Comparison of ENCODE assay signal across 9 cellular contexts in the genomic region with DNA sequence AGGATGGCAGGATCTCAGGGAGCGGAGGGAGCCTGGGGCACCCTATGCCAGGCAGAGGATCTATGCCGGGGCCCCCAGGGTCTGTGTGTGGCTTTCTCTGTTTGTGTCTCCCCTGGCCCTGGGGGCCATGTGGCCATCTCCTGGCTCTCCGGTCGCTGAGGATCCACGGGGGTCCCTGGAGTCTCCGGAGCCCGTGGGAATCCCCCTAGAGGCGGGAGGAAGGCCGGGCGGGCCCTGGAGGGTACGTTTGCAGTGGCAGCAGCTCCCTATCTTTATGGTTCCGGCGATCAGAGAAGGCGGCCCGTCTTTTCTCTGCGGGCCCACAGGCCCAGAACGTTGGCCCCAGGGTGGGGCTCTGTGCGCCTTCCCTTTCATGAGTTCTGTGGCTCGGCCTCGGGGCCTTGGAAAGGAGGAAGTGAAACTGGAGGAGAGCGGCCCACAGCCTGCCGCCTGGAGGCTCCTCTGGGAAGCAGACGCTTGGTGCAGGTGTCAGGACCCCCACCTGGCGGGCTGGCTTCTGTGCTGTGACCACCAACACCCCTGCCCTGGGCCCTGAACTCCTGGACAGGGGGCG.
DNase-seq lines count a peak whose midpoint lies in the region; ATAC-seq, FAIRE-seq and TF ChIP-seq lines count a peak whose summit lies in the region.
"Had no signal": no experiment of that assay in that cellular context is flagged by ENCODE, and none has a peak within 500 bp of the region (broad histone marks: within the 10 kb centered on the region; RNA-seq: fewer than 3 reads in every experiment).

No MANE protein-coding gene starts in this region.

- no peak overlapping the region for H3K27ac ChIP-seq in HepG2 (ENCODE audit: extremely low read length, insufficient read depth, low read length)
- H3K27ac ChIP-seq: SJCRH30 had no signal

- no peak overlapping the region for H3K9ac ChIP-seq in HepG2 (ENCODE audit: insufficient read depth, low read depth, low read length)

- H3K27me3 ChIP-seq in HepG2 (ENCODE audit: control insufficient read depth in 1 of 2, insufficient read depth in 2 of 2, low read length in 2 of 2) = peaks cover 20 to 81% of the 10 kb centered on the region in 2 experiments

- H4K20me1 ChIP-seq in HepG2 (ENCODE audit: insufficient read depth, low read length) = peaks cover 3% of the 10 kb centered on the region; the same call in 1 of the 2 replicates

- TF ChIP-seq EP300 in HepG2 (IDR thresholded peaks at IDR 0.05; ENCODE audit: low read depth in 2 of 2, low read length in 2 of 2) = no peak
- TF ChIP-seq EP300 in HepG2 (CRISPR knock-in tag; IDR thresholded peaks at IDR 0.05; ENCODE audit: borderline replicate concordance) = no peak

- H2AFZ ChIP-seq in HepG2 (ENCODE audit: low read length) = no peak overlapping the region

- H3K4me3 ChIP-seq in HepG2 (replicated peaks in 1 of 3; ENCODE audit: insufficient read depth in 1 of 3, low read depth in 2 of 3, low read length in 3 of 3) = peak overlapping the region in 2 of 3 experiments; percentile 29 to 48; a peak in 3 of 6 replicates
- H3K4me3 ChIP-seq: SJCRH30 had no signal

- H3K4me2 ChIP-seq in HepG2 (ENCODE audit: low read depth, low read length) = peak overlapping the region; percentile 57

- intact Hi-C loops in HepG2 (cut with micrococcal nuclease; ENCODE audit: unreplicated experiment) = no loop called here

- peak; percentile 73 for ATAC-seq in HG03135 (IDR thresholded peaks at IDR 0.05; ENCODE audit: unreplicated experiment)
- peak; percentile 52 for ATAC-seq in HepG2

- TF ChIP-seq RAD21 in HepG2 (CRISPR knock-in tag; IDR thresholded peaks at IDR 0.05) = no peak

- TF ChIP-seq CTCF in HepG2 (CRISPR knock-in tag; IDR thresholded peaks at IDR 0.05) = peak; percentile 35; the same call in 1 of the 2 replicates

- in situ Hi-C loops in HepG2 (cut with HindIII; ENCODE audit: extremely low pct_ligation_motif_present, low pct_unique_long_range_greater_than_20kb) = loop anchor here (5.0 to 10.0 kb wide), 2 partner anchors 215 to 332 kb away; no protein-coding TSS in a partner anchor

- BruUV-seq in HepG2 (replicated peaks; lab: Mats Ljungman, UMichigan) = no TSS peak

- POLR2A ChIA-PET in HepG2 (lab: Yijun Ruan, JAX) = no interaction called here

- no peak for FAIRE-seq in HepG2 (lab: Jason Lieb, UNC)

- no peaks in the 10 kb centered on the region for H3K79me2 ChIP-seq in HepG2 (ENCODE audit: insufficient read depth, low read length)

- H3K4me1 ChIP-seq in HepG2 (ENCODE audit: insufficient read depth, low read length) = peaks cover 10% of the 10 kb centered on the region; the same call in 1 of the 2 replicates
- H3K4me1 ChIP-seq: SJCRH30 had no signal

- WGBS in HepG2 (ENCODE audit: low lambda C conversion rate) = 13% methylated on average over 7 of the region's 25 CpGs

- CTCF ChIA-PET in HepG2 (lab: Yijun Ruan, JAX; ENCODE audit: low intra/inter-chr PET ratio, low total read pairs) = no interaction called here

- DNase-seq in activated CD4-positive, alpha-beta T cell treated with anti-CD3 and anti-CD28 coated beads for 48 hours = peak; percentile 28
- DNase-seq in activated CD4-positive, alpha-beta T cell treated with anti-CD3 and anti-CD28 coated beads, Interleukin-2, amount 50 U/mL, for 1 hour = no peak
- peak; percentile 14 for DNase-seq in activated CD8-positive, alpha-beta memory T cell treated with anti-CD3 and anti-CD28 coated beads, Interleukin-2, amount 50 U/mL, for 4 hours
- DNase-seq in HepG2 (ENCODE audit: low spot score) (no peak), NCI-H1694 treated with DMSO at 0.1 percent for 48 hours (lab: John Stamatoyannopoulos, UW) (no peak), 8988T (no peak), NCI-H1694 (lab: John Stamatoyannopoulos, UW) (no peak)

- no peaks in the 10 kb centered on the region for H3K9me3 ChIP-seq in HepG2 (ENCODE audit: low read length)
- H3K9me3 ChIP-seq: SJCRH30 had no signal

- H3K36me3 ChIP-seq in HepG2 (replicated peaks in 1 of 2; ENCODE audit: control insufficient read depth in 1 of 2, insufficient read depth in 2 of 2, low read length in 2 of 2) = no peaks in the 10 kb centered on the region
- H3K36me3 ChIP-seq: SJCRH30 had no signal

- TF ChIP-seq POLR2A in HepG2 (IDR thresholded peaks at IDR 0.05; ENCODE audit: insufficient read depth in 1 of 2, low read depth in 2 of 2, low read length in 2 of 2) = no peak

TF ChIP-seq in HepG2, 621 proteins besides CTCF, POLR2A, EP300 and RAD21 (continues in another document):
- TF ChIP-seq, protein P1, sequence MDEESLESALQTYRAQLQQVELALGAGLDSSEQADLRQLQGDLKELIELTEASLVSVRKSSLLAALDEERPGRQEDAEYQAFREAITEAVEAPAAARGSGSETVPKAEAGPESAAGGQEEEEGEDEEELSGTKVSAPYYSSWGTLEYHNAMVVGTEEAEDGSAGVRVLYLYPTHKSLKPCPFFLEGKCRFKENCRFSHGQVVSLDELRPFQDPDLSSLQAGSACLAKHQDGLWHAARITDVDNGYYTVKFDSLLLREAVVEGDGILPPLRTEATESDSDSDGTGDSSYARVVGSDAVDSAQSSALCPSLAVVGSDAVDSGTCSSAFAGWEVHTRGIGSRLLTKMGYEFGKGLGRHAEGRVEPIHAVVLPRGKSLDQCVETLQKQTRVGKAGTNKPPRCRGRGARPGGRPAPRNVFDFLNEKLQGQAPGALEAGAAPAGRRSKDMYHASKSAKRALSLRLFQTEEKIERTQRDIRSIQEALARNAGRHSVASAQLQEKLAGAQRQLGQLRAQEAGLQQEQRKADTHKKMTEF (CRISPR knock-in tag; IDR thresholded peaks at IDR 0.05) = no peak
- TF ChIP-seq ZNF460 (CRISPR knock-in tag; IDR thresholded peaks at IDR 0.05; ENCODE audit: borderline replicate concordance) (no peak), THAP9 (CRISPR knock-in tag; IDR thresholded peaks at IDR 0.05; ENCODE audit: borderline replicate concordance) (no peak), CBX2 (IDR thresholded peaks at IDR 0.05; ENCODE audit: low read depth, low read length) (no peak), CBX2 (CRISPR knock-in tag; IDR thresholded peaks at IDR 0.05; ENCODE audit: low read depth) (no peak), TEAD2 (CRISPR knock-in tag; IDR thresholded peaks at IDR 0.05) (no peak), ELF1 (CRISPR knock-in tag; IDR thresholded peaks at IDR 0.05) (peak; percentile 42; the same call in 1 of the 2 replicates), ZNF790 (CRISPR knock-in tag; IDR thresholded peaks at IDR 0.05; ENCODE audit: borderline replicate concordance) (no peak), SMAD3 (CRISPR knock-in tag; IDR thresholded peaks at IDR 0.05) (no peak), ZNF558 (CRISPR knock-in tag; IDR thresholded peaks at IDR 0.05; ENCODE audit: borderline replicate concordance) (no peak), ZNF326 (CRISPR knock-in tag; IDR thresholded peaks at IDR 0.05; ENCODE audit: borderline replicate concordance) (no peak), ELF3 (CRISPR knock-in tag; IDR thresholded peaks at IDR 0.05) (peak; percentile 60)
- TF ChIP-seq, protein P2, sequence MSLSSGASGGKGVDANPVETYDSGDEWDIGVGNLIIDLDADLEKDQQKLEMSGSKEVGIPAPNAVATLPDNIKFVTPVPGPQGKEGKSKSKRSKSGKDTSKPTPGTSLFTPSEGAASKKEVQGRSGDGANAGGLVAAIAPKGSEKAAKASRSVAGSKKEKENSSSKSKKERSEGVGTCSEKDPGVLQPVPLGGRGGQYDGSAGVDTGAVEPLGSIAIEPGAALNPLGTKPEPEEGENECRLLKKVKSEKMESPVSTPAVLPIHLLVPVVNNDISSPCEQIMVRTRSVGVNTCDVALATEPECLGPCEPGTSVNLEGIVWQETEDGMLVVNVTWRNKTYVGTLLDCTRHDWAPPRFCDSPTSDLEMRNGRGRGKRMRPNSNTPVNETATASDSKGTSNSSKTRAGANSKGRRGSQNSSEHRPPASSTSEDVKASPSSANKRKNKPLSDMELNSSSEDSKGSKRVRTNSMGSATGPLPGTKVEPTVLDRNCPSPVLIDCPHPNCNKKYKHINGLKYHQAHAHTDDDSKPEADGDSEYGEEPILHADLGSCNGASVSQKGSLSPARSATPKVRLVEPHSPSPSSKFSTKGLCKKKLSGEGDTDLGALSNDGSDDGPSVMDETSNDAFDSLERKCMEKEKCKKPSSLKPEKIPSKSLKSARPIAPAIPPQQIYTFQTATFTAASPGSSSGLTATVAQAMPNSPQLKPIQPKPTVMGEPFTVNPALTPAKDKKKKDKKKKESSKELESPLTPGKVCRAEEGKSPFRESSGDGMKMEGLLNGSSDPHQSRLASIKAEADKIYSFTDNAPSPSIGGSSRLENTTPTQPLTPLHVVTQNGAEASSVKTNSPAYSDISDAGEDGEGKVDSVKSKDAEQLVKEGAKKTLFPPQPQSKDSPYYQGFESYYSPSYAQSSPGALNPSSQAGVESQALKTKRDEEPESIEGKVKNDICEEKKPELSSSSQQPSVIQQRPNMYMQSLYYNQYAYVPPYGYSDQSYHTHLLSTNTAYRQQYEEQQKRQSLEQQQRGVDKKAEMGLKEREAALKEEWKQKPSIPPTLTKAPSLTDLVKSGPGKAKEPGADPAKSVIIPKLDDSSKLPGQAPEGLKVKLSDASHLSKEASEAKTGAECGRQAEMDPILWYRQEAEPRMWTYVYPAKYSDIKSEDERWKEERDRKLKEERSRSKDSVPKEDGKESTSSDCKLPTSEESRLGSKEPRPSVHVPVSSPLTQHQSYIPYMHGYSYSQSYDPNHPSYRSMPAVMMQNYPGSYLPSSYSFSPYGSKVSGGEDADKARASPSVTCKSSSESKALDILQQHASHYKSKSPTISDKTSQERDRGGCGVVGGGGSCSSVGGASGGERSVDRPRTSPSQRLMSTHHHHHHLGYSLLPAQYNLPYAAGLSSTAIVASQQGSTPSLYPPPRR (CRISPR knock-in tag; IDR thresholded peaks at IDR 0.05; ENCODE audit: borderline replicate concordance) = no peak

Comparison
In these comparisons a context has a peak if more than half of its experiments do, and no peak if none do; other contexts are left out.
1. DNase-seq: peak in activated CD4-positive, alpha-beta T cell treated with anti-CD3 and anti-CD28 coated beads for 48 hours (single experiment) and activated CD8-positive, alpha-beta memory T cell treated with anti-CD3 and anti-CD28 coated beads, Interleukin-2, amount 50 U/mL, for 4 hours (single experiment); none in activated CD4-positive, alpha-beta T cell treated with anti-CD3 and anti-CD28 coated beads, Interleukin-2, amount 50 U/mL, for 1 hour (single experiment), HepG2 (single experiment), NCI-H1694 treated with DMSO at 0.1 percent for 48 hours (single experiment), 8988T (single experiment) and NCI-H1694 (single experiment).